13 cellular contexts compared by ENCODE assay signal in the genomic region with DNA sequence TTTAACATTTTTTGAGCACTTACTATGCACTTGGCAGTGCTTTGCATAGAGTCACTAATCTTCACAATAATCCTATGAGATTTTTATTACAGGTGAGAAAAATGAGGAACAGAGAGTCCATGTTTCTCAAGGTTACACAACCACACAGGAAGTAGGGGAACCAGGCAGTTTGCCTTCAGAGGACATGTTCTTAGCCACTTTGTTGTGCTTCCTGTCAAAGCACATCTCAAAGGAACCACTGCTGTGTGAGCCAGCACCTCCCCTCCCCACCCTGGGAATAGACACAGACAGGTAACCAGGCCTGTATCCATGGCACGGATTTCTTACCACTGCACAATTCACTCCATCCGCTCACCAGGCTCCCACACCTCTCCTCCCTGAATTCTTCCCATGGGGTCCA. TPM values are rescaled to one million over a fixed set of nuclear protein-coding genes. Genes with fewer than 3 reads are reported as not detected.
DNase-seq lines count a peak whose midpoint lies in the region; ATAC-seq, FAIRE-seq and TF ChIP-seq lines count a peak whose summit lies in the region.
"Had no signal": no experiment of that assay in that cellular context is flagged by ENCODE, and none has a peak within 500 bp of the region (broad histone marks: within the 10 kb centered on the region; RNA-seq: fewer than 3 reads in every experiment).

No MANE protein-coding gene starts in this region.

- H3K27me3 ChIP-seq in GM12878 (replicated peaks in 1 of 2; ENCODE audit: control insufficient read depth in 2 of 2, insufficient read depth in 2 of 2, low read length in 1 of 2): no peaks in the 10 kb centered on the region
- no peaks in the 10 kb centered on the region for H3K27me3 ChIP-seq in tibial nerve

- H3K4me2 ChIP-seq in GM12878 (ENCODE audit: control insufficient read depth, insufficient read depth): peak overlapping the region; percentile 26

- TF ChIP-seq EP300 in GM12878 (IDR thresholded peaks at IDR 0.05; ENCODE audit: borderline replicate concordance in 1 of 2, control insufficient read depth in 1 of 2, low read depth in 2 of 2, low read length in 2 of 2) (no peak), tibial nerve (IDR thresholded peaks at IDR 0.05) (no peak)

- SMC1A ChIA-PET in GM12878 (lab: Charles Lee; ENCODE audit: uncharacterized antibody, unreplicated experiment): interaction anchor here (3.6 kb wide), 1 partner anchor 84 kb away, joined by 54 read pairs; no protein-coding TSS in a partner anchor

- H3K36me3 Mint-ChIP-seq in type B pancreatic cell: no peaks in the 10 kb centered on the region

- H3K9me3 Mint-ChIP-seq in type B pancreatic cell: no peaks in the 10 kb centered on the region
- H3K9me3 Mint-ChIP-seq: nephron had no signal

- no peak for TF ChIP-seq POLR2A in GM18505 (IDR thresholded peaks at IDR 0.05; ENCODE audit: borderline replicate concordance, extremely low read depth, insufficient read depth, insufficient read length)
- TF ChIP-seq POLR2A in GM12878 (IDR thresholded peaks at IDR 0.05; ENCODE audit: low read depth, low read length): no peak
- TF ChIP-seq POLR2A in tibial nerve (IDR thresholded peaks at IDR 0.05): no peak

- CTCF ChIA-PET in GM12878 (lab: Yijun Ruan, JAX): interaction anchor here (1.1 to 3.5 kb wide), 3 partner anchors 54 to 84 kb away, joined by 3 to 86 read pairs (median 4); no protein-coding TSS in a partner anchor

- peak; percentile 58 for ATAC-seq in GM18505 (IDR thresholded peaks at IDR 0.05; ENCODE audit: unreplicated experiment)
- peak; percentile 47 for ATAC-seq in GM21528 (IDR thresholded peaks at IDR 0.05; ENCODE audit: low FRiP score, unreplicated experiment)
- peak; percentile 49 for ATAC-seq in HG03565 (IDR thresholded peaks at IDR 0.05; ENCODE audit: unreplicated experiment)
- ATAC-seq in GM12878: peak; percentile 61

- WGBS in GM12878 (ENCODE audit: insufficient coverage, insufficient replicate concordance, low lambda C conversion rate, missing lambda C conversion rate): 22% methylated on average over 2 of the region's 2 CpGs
- WGBS in tibial nerve, 2 donors: 81 to 83% methylated on average over 2 of the region's 2 CpGs

- H3K4me1 ChIP-seq in GM12878 (ENCODE audit: control insufficient read depth, insufficient read depth, low read length) (peaks cover 38% of the 10 kb centered on the region), tibial nerve (peaks cover 0 to 6% (median 1%) of the 10 kb centered on the region in 4 donors)

- H3K27ac ChIP-seq in GM12878 (ENCODE audit: control insufficient read depth, insufficient read depth): no peak overlapping the region
- H3K27ac ChIP-seq in tibial nerve: no peak overlapping the region

- POLR2A ChIA-PET in GM12878 (lab: Charles Lee): no interaction called here

- BruUV-seq in GM12878 (replicated peaks; lab: Mats Ljungman, UMichigan): no TSS peak

- no peaks in the 10 kb centered on the region for H4K20me1 ChIP-seq in GM12878 (ENCODE audit: control insufficient read depth, insufficient read depth)

- RAD21 ChIA-PET in GM12878 (lab: Charles Lee; ENCODE audit: unreplicated experiment): no interaction called here

- H3K36me3 ChIP-seq in GM12878 (ENCODE audit: control insufficient read depth in 2 of 2, insufficient read depth in 2 of 2, low read length in 1 of 2): no peaks in the 10 kb centered on the region
- H3K36me3 ChIP-seq in tibial nerve: no peaks in the 10 kb centered on the region

- H3K27me3 Mint-ChIP-seq in type B pancreatic cell: peaks cover 31% of the 10 kb centered on the region

- H3K9ac ChIP-seq in GM12878 (ENCODE audit: control insufficient read depth, insufficient read depth, low read length): no peak overlapping the region

- no peak for TF ChIP-seq RAD21 in GM12878 (IDR thresholded peaks at IDR 0.05; ENCODE audit: insufficient read depth, low read depth, low read length)

- FAIRE-seq in GM12878 (lab: Jason Lieb, UNC): peak; percentile 98
- FAIRE-seq: TTC549 had no signal

- no peak overlapping the region for H3K27ac Mint-ChIP-seq in type B pancreatic cell
- H3K27ac Mint-ChIP-seq: nephron had no signal

- peak; percentile 48 for DNase-seq in GM12878 (ENCODE audit: low read depth, low spot score)
- no peak for DNase-seq in type B pancreatic cell (ENCODE audit: extremely low spot score, unreplicated experiment)
- DNase-seq in tibial nerve (ENCODE audit: low spot score in 2 of 2): no peak
- no peak for DNase-seq in SK-N-DZ (ENCODE audit: low spot score)
- DNase-seq in NCI-H187 treated with DMSO at 0.1 percent for 48 hours (lab: John Stamatoyannopoulos, UW): no peak
- DNase-seq: activated naive CD4-positive, alpha-beta T cell treated with anti-CD3 and anti-CD28 coated beads, Interleukin-2, amount 50 U/mL, for 16 hours; NCI-H748 treated with DMSO at 0.1 percent for 48 hours; substantia nigra had no signal

- H3K4me1 Mint-ChIP-seq in type B pancreatic cell (ENCODE audit: unreplicated experiment): peaks cover 15% of the 10 kb centered on the region

- H3K9me3 ChIP-seq in GM12878 (replicated peaks; ENCODE audit: control insufficient read depth, insufficient read depth, low read length): no peaks in the 10 kb centered on the region
- no peaks in the 10 kb centered on the region for H3K9me3 ChIP-seq in tibial nerve

- TF ChIP-seq CTCF in GM12878 (IDR thresholded peaks at IDR 0.05 in 2 of 3, conservative IDR thresholded peaks at IDR 0.05 in 1 of 3; ENCODE audit: control insufficient read depth in 2 of 3, extremely low read depth in 1 of 3, insufficient read depth in 1 of 3, low read depth in 3 of 3, low read length in 3 of 3) (no peak), type B pancreatic cell (conservative IDR thresholded peaks at IDR 0.05) (no peak), tibial nerve (IDR thresholded peaks at IDR 0.05) (no peak)

- H3K79me2 ChIP-seq in GM12878 (ENCODE audit: control insufficient read depth, insufficient read depth, low read length): no peaks in the 10 kb centered on the region

- in situ Hi-C loops in GM12878 (cut with MboI): loop anchor here (5.0 kb wide), 1 partner anchor 86 kb away; a partner anchor contains a TSS

- H3K4me3 Mint-ChIP-seq in type B pancreatic cell: no peak overlapping the region
- H3K4me3 Mint-ChIP-seq: nephron had no signal

- no peak overlapping the region; the same call in 1 of the 2 replicates for H2AFZ ChIP-seq in GM12878 (ENCODE audit: control insufficient read depth, low read depth, low read length)

- intact Hi-C loops in GM12878 (cut with micrococcal nuclease; ENCODE audit: unreplicated experiment): no loop called here

- H3K4me3 ChIP-seq in GM12878 (no peak overlapping the region), tibial nerve (no peak overlapping the region)

RNA-seq across cellular contexts. Expression of gene DNAJB5, which starts 6.3 kb away (rescaled TPM):
- total RNA-seq in GM12878 (2013; cell fraction: nucleolus; rRNA removed): 2.6 and 3.2 TPM in 2 replicates
- total RNA-seq in GM12878 (2014; rRNA removed): 8.6 and 8.8 TPM in 2 replicates
- total RNA-seq in GM12878 (2014; rRNA removed; fragmentation: Illumina TruSeq; extraction: Trizol): 8.2 and 8.3 TPM in 2 replicates
- total RNA-seq in GM12878 (2021): 9.3 and 9.9 TPM in 2 replicates
- polyA plus RNA-seq in GM12878 (2011; ENCODE audit: low read depth): 3.2 TPM
- 1.4 and 1.9 TPM in 2 replicates for polyA plus RNA-seq in GM12878 (2011; rRNA removed)
- 3.7 and 4.3 TPM in 2 replicates for polyA plus RNA-seq in GM12878 (2011; cell fraction: cytosol; rRNA removed)
- polyA plus RNA-seq in GM12878 (2011; cell fraction: nucleus; rRNA removed): 1.2 and 2.5 TPM in 2 replicates
- polyA plus RNA-seq in GM12878 (2012): 4.8 and 5.2 TPM in 2 replicates
- polyA plus RNA-seq in GM12878 (2014; fragmentation: Illumina TruSeq; extraction: Trizol): 9.3 and 13.3 TPM in 2 replicates
- polyA plus RNA-seq in GM12878 (2014; fragmentation: Nextera tagmentation; extraction: Ambion mirVana): 1 to 10 TPM in 1 of 2 experiments, under 1 TPM in 1; 0.92 to 1.5 TPM
- polyA plus RNA-seq in GM12878 (2014; rRNA removed): 8.9 and 9.0 TPM in 2 replicates
- polyA plus RNA-seq in GM12878 (2016; fragmentation: Nextera tagmentation; extraction: Ambion mirVana): 1 to 10 TPM; 4.9 to 5.4 TPM
- 2.1 and 3.2 TPM in 2 replicates for polyA minus RNA-seq in GM12878 (2011; rRNA and poly(A)+ RNA removed)
- polyA minus RNA-seq in GM12878 (2011; cell fraction: cytosol; rRNA and poly(A)+ RNA removed): 0.53 and 0.94 TPM in 2 replicates
- polyA minus RNA-seq in GM12878 (2011; cell fraction: nucleus; rRNA and poly(A)+ RNA removed): 0.85 and 0.86 TPM in 2 replicates
- total RNA-seq in type B pancreatic cell (ENCODE audit: low replicate concordance): 4.8 and 12.2 TPM in 2 replicates
- 10 to 100 TPM in 1 of 4 donors, 1 to 10 TPM in 3; 4.5 to 11.2 (median 9.0) TPM for total RNA-seq in tibial nerve
- 20.8 and 20.9 TPM in 2 replicates for polyA plus RNA-seq in SK-N-DZ (2014; cell fraction: cytosol; rRNA removed)
- polyA plus RNA-seq in SK-N-DZ (2014; cell fraction: nucleus; rRNA removed): 10.5 and 15.5 TPM in 2 replicates

RNA-seq across cellular contexts. Expression of gene PHF24, which starts 25.1 kb away (rescaled TPM):
- total RNA-seq in GM12878 (2013; cell fraction: nucleolus; rRNA removed): not detected in 2 replicates
- total RNA-seq in GM12878 (2014; rRNA removed): not detected in 2 replicates
- not detected in 2 replicates for total RNA-seq in GM12878 (2014; rRNA removed; fragmentation: Illumina TruSeq; extraction: Trizol)
- total RNA-seq in GM12878 (2021): not detected in 2 replicates
- polyA plus RNA-seq in GM12878 (2011; ENCODE audit: low read depth): not detected
- 0.04 TPM in 1 of 2 replicates, not detected in the other for polyA plus RNA-seq in GM12878 (2011; rRNA removed)
- polyA plus RNA-seq in GM12878 (2011; cell fraction: cytosol; rRNA removed): not detected in 2 replicates
- polyA plus RNA-seq in GM12878 (2011; cell fraction: nucleus; rRNA removed): not detected in 2 replicates
- polyA plus RNA-seq in GM12878 (2012): not detected in 2 replicates
- polyA plus RNA-seq in GM12878 (2014; fragmentation: Illumina TruSeq; extraction: Trizol): not detected in 2 replicates
- polyA plus RNA-seq in GM12878 (2014; fragmentation: Nextera tagmentation; extraction: Ambion mirVana): under 1 TPM in 1 of 2 experiments, not detected in 1; 0.02 TPM
- 0.04 TPM in 1 of 2 replicates, not detected in the other for polyA plus RNA-seq in GM12878 (2014; rRNA removed)
- not detected for polyA plus RNA-seq in GM12878 (2016; fragmentation: Nextera tagmentation; extraction: Ambion mirVana)
- not detected in 2 replicates for polyA minus RNA-seq in GM12878 (2011; rRNA and poly(A)+ RNA removed)
- not detected in 2 replicates for polyA minus RNA-seq in GM12878 (2011; cell fraction: cytosol; rRNA and poly(A)+ RNA removed)
- polyA minus RNA-seq in GM12878 (2011; cell fraction: nucleus; rRNA and poly(A)+ RNA removed): not detected in 2 replicates
- 0.19 and 0.88 TPM in 2 replicates for total RNA-seq in type B pancreatic cell (ENCODE audit: low replicate concordance)
- 1 to 10 TPM in 1 of 4 donors, under 1 TPM in 3; 0.21 to 1.2 (median 0.63) TPM for total RNA-seq in tibial nerve
- not detected in 2 replicates for polyA plus RNA-seq in SK-N-DZ (2014; cell fraction: cytosol; rRNA removed)
- polyA plus RNA-seq in SK-N-DZ (2014; cell fraction: nucleus; rRNA removed): 0.07 TPM in 1 of 2 replicates, not detected in the other
